ENCODE assay signal across 8 cellular contexts in the genomic region with DNA sequence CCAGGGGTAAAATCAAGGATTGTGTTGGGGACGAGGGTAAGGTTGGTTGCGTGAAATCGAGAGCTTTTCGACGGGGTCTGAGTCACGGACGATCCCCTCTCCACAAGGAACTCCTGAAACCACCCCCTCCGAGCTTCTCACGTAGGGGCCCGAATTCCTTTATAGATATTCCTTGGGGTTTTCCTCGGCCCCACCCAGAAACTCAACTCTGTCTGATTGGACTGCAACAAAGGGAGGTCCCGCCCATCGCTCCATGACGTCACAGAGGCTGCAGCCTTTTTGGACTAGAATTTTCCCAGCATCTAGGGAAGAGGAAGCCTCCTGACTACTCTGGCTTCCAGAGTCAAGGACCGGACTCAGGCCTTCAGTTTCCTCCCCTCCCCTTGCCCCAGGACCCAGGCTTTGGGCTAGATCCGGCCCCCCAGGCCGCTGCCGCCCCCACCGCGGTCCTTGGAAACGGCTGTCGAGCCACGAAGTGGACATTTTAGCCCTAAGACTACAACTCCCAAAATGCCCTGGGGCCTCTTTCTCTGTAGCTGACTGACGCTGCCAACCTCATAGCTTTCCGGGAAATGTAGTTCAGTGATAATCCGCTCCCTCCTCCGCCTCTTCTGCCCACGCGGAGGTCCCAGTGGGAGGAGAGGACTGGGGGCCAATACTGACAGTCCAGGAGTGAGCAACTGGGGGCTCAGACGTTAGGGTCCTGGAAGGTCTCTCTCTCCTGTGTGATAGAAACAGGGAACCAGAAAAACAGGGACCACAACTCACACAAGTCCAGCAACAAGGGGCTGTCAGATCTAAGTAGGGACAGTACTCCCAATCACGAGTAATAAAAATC. TPM values are rescaled to one million over a fixed set of nuclear protein-coding genes. Genes with fewer than 3 reads are reported as not detected.
A peak's percentile ranks its signal among the peaks of the same experiment; 100 is the strongest.
DNase-seq lines count a peak whose midpoint lies in the region; TF ChIP-seq lines count a peak whose summit lies in the region.

A gene (minus strand): TSS at position 172 of the 838 bp plus-strand sequence. CDS start 1,050 bp downstream, outside the sequence.

- H3K4me1 ChIP-seq in mucosa of rectum (ENCODE audit: control insufficient read depth in 2 of 2, insufficient read depth in 2 of 2, low read length in 2 of 2) (peaks cover 0 to under 1% of the 10 kb centered on the region in 2 donors), stomach (peaks cover 9 to 40% (median 25%) of the 10 kb centered on the region in 4 donors)

- H3K9ac ChIP-seq in mucosa of rectum (ENCODE audit: low read depth in 1 of 2, low read length in 2 of 2), result peak within 1 kb of the TSS in 1 of 2 donors; percentile 26

- peaks cover 9% of the 10 kb centered on the region in 2 donors for H3K27me3 ChIP-seq in mucosa of rectum (ENCODE audit: control insufficient read depth in 2 of 2, insufficient read depth in 2 of 2, low read length in 2 of 2)
- H3K27me3 ChIP-seq in stomach, result peaks cover 0 to 48% (median 0%) of the 10 kb centered on the region in 3 donors

- DNase-seq in D341Med (ENCODE audit: low spot score) (peak; percentile 87), NCI-H1694 (lab: John Stamatoyannopoulos, UW) (peak; percentile 77), activated T-cell treated with anti-CD3 and anti-CD28 coated beads for 4 hours (peak; percentile 23), fibroblast of mammary gland (ENCODE audit: low read depth) (peak; percentile 88), stomach (peak; percentile 61), DMS79 (lab: John Stamatoyannopoulos, UW) (no peak), NCI-H2171 (lab: John Stamatoyannopoulos, UW) (no peak)

- TF ChIP-seq EP300 in stomach (IDR thresholded peaks at IDR 0.05), result no peak

- peak within 1 kb of the TSS; percentile 75 for H3K4me3 ChIP-seq in fibroblast of mammary gland (ENCODE audit: control insufficient read depth, low read depth, low read length)
- H3K4me3 ChIP-seq in mucosa of rectum (ENCODE audit: low read length in 2 of 2), result peak within 1 kb of the TSS in 1 of 2 donors; percentile 31
- H3K4me3 ChIP-seq in stomach, result peak within 1 kb of the TSS; percentile 11 to 41 (median 26)

- no peak for TF ChIP-seq CTCF in fibroblast of mammary gland (conservative IDR thresholded peaks at IDR 0.05; ENCODE audit: control insufficient read depth, insufficient read depth, low read depth, low read length)
- TF ChIP-seq CTCF in stomach (IDR thresholded peaks at IDR 0.05), result no peak

- H3K27ac ChIP-seq in mucosa of rectum (ENCODE audit: low read depth in 2 of 2, low read length in 2 of 2) (peak within 1 kb of the TSS; percentile 10 to 49), stomach (peak within 1 kb of the TSS; percentile 55 to 86 (median 72))

- WGBS in stomach, 5 donors, result 16 to 45% (median 41%) methylated on average over 28 to 31 of the region's 31 CpGs

- no peaks in the 10 kb centered on the region for H3K36me3 ChIP-seq in mucosa of rectum (ENCODE audit: control insufficient read depth in 2 of 2, insufficient read depth in 2 of 2, low read length in 2 of 2)
- peaks cover 0 to 9% (median 0%) of the 10 kb centered on the region in 4 donors for H3K36me3 ChIP-seq in stomach

- intact Hi-C loops in stomach (cut with DNase I; ENCODE audit: low total_unique reads), result loop anchor here (10.0 kb wide), 1 partner anchor 102 kb away; a partner anchor contains a TSS

- H3K9me3 ChIP-seq in mucosa of rectum (ENCODE audit: control insufficient read depth in 2 of 2, low read length in 2 of 2) (no peaks in the 10 kb centered on the region), stomach (no peaks in the 10 kb centered on the region)

- no peak for TF ChIP-seq POLR2A in stomach (IDR thresholded peaks at IDR 0.05)

RNA-seq across cellular contexts. Expression of the gene that starts here (rescaled TPM):
- total RNA-seq in stomach, result 10 to 100 TPM in 2 of 5 donors, under 1 TPM in 1, not detected in 2; 0.73 to 14.3 (median 10.7) TPM
- polyA plus RNA-seq in stomach, result 1 to 10 TPM in 1 of 3 donors, under 1 TPM in 1, not detected in 1; 0.62 to 4.0 TPM

Comparison
In these comparisons a context has a peak if more than half of its experiments do, and no peak if none do; other contexts are left out.
1. DNase-seq: peak in D341Med (single experiment), NCI-H1694 (single experiment), activated T-cell treated with anti-CD3 and anti-CD28 coated beads for 4 hours (single experiment), fibroblast of mammary gland (single experiment) and stomach (single experiment); none in DMS79 (single experiment) and NCI-H2171 (single experiment).